ENCODE assay signal across 9 cellular contexts in the genomic region with DNA sequence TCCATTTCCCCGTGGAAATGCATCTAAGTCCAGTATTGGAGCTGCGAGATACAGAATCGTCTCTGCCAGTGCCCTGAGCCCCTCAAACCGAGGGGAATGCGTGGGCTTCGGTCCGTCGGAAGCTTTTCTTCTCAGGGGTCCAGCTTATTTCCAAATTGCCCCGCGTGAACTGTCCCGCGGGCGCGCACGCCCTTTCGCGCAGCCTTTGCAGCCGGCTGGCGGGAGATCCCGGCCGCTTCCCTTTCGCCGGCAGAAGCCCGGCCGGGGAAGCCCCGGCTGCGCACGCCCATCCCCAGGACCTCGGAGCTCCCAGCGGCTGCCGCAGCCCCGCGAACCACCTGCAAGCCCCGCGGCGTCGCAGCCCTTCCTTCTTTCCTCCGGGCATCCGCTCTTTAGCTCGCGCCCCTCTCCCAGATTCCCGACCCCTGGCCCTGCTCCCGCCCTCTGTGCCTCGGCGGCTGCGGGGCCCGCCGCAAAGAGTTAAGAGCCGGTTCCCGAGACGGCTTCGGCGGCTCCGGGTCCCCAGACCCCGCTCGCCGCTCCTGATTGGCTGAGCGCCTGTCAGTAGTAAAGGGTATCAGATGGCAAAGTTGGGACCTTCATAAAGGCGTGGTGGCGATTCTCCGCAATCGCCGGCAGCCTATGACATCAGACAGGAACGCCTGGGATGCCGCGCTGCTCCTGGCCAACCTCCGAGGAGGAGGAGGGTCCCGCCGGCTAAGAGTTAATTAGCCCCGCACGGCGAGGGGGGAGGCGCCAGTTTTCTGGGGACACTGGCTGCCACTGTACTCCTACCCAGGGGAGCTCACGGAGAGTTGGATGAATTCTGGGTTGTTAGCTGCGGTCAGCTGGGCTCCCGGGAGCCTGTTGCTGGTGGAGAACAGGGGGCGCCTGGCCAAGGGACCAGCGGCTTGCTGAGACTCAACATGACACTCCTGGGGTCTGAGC. TPM values are rescaled to one million over a fixed set of nuclear protein-coding genes. Genes with fewer than 3 reads are reported as not detected.
DNase-seq lines count a peak whose midpoint lies in the region; ATAC-seq and TF ChIP-seq lines count a peak whose summit lies in the region.
"Had no signal": no experiment of that assay in that cellular context is flagged by ENCODE, and none has a peak within 500 bp of the region (broad histone marks: within the 10 kb centered on the region; RNA-seq: fewer than 3 reads in every experiment).

A gene with protein sequence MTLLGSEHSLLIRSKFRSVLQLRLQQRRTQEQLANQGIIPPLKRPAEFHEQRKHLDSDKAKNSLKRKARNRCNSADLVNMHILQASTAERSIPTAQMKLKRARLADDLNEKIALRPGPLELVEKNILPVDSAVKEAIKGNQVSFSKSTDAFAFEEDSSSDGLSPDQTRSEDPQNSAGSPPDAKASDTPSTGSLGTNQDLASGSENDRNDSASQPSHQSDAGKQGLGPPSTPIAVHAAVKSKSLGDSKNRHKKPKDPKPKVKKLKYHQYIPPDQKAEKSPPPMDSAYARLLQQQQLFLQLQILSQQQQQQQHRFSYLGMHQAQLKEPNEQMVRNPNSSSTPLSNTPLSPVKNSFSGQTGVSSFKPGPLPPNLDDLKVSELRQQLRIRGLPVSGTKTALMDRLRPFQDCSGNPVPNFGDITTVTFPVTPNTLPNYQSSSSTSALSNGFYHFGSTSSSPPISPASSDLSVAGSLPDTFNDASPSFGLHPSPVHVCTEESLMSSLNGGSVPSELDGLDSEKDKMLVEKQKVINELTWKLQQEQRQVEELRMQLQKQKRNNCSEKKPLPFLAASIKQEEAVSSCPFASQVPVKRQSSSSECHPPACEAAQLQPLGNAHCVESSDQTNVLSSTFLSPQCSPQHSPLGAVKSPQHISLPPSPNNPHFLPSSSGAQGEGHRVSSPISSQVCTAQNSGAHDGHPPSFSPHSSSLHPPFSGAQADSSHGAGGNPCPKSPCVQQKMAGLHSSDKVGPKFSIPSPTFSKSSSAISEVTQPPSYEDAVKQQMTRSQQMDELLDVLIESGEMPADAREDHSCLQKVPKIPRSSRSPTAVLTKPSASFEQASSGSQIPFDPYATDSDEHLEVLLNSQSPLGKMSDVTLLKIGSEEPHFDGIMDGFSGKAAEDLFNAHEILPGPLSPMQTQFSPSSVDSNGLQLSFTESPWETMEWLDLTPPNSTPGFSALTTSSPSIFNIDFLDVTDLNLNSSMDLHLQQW (plus strand): TSS at position 628 of the 948 bp plus-strand sequence. CDS start 299 bp downstream, at position 927.

- H3K27ac ChIP-seq in SJSA1 (peak within 1 kb of the TSS; percentile 40), psoas muscle (no peak within 1 kb of the TSS)

- no peak within 1 kb of the TSS for H3K4me3 Mint-ChIP-seq in activated T-cell treated with anti-CD3 and anti-CD28 coated beads, Interleukin-2, amount 50 U/mL, for 72 hours

- H3K9me3 Mint-ChIP-seq in activated T-cell treated with anti-CD3 and anti-CD28 coated beads, Interleukin-2, amount 50 U/mL, for 72 hours: peaks cover 0 to 2% of the 10 kb centered on the region in 2 donors

- H3K9me3 ChIP-seq in SJSA1 (replicated peaks) (no peaks in the 10 kb centered on the region), psoas muscle (no peaks in the 10 kb centered on the region)

- peaks cover 21% of the 10 kb centered on the region for H3K4me1 ChIP-seq in SJSA1 (replicated peaks)
- no peaks in the 10 kb centered on the region for H3K4me1 ChIP-seq in psoas muscle

- TF ChIP-seq CTCF in psoas muscle (IDR thresholded peaks at IDR 0.05): no peak

- H3K36me3 ChIP-seq in SJSA1 (no peaks in the 10 kb centered on the region), psoas muscle (ENCODE audit: insufficient read depth in 1 of 2, low read depth in 1 of 2) (no peaks in the 10 kb centered on the region)

- ATAC-seq in left cardiac atrium (peak; percentile 84), psoas muscle (no peak), GM21786 (IDR thresholded peaks at IDR 0.05; ENCODE audit: unreplicated experiment) (no peak), HG02798 (IDR thresholded peaks at IDR 0.05; ENCODE audit: poor library complexity, unreplicated experiment) (no peak)
- no peak for ATAC-seq in activated T-cell treated with anti-CD3 and anti-CD28 coated beads, Interleukin-2, amount 50 U/mL, for 72 hours (replicated peaks in 1 of 2)

- DNase-seq in GM03348 (ENCODE audit: low spot score) (peak; percentile 67), SJSA1 (ENCODE audit: low read depth in 1 of 2, low spot score in 2 of 2) (peak; percentile 63 to 80), left cardiac atrium (peak; percentile 52), psoas muscle (peak; percentile 15 to 61), CD1c-positive myeloid dendritic cell (ENCODE audit: extremely low spot score) (no peak)
- DNase-seq in activated T-cell treated with anti-CD3 and anti-CD28 coated beads, Interleukin-2, amount 50 U/mL, for 72 hours: no peak

- peaks cover 0 to 3% of the 10 kb centered on the region in 2 donors for H3K36me3 Mint-ChIP-seq in activated T-cell treated with anti-CD3 and anti-CD28 coated beads, Interleukin-2, amount 50 U/mL, for 72 hours (ENCODE audit: insufficient read depth in 2 of 2)

- intact Hi-C loops in left cardiac atrium (cut with DNase I) (loop anchor here (2.0 to 5.0 kb wide), 5 partner anchors 118 to 485 kb away; no protein-coding TSS in a partner anchor), psoas muscle (cut with DNase I) (loop anchor here (10.0 kb wide), 2 partner anchors 151 to 339 kb away; no protein-coding TSS in a partner anchor)

- peak within 1 kb of the TSS; percentile 60 for H3K4me3 ChIP-seq in SJSA1
- H3K4me3 ChIP-seq in psoas muscle: peak within 1 kb of the TSS; percentile 61

- H3K4me1 Mint-ChIP-seq in activated T-cell treated with anti-CD3 and anti-CD28 coated beads, Interleukin-2, amount 50 U/mL, for 72 hours (ENCODE audit: low read depth): no peaks in the 10 kb centered on the region

- 0 to 1% (median 1%) methylated on average over 73 to 78 of the region's 78 CpGs for WGBS in psoas muscle, 3 donors

- no peak within 1 kb of the TSS for H3K27ac Mint-ChIP-seq in activated T-cell treated with anti-CD3 and anti-CD28 coated beads, Interleukin-2, amount 50 U/mL, for 72 hours

- H3K27me3 Mint-ChIP-seq in activated T-cell treated with anti-CD3 and anti-CD28 coated beads, Interleukin-2, amount 50 U/mL, for 72 hours (ENCODE audit: low read depth): peaks cover 44% of the 10 kb centered on the region

- no peaks in the 10 kb centered on the region for H3K27me3 ChIP-seq in SJSA1 (replicated peaks)
- peaks cover 0 to 29% (median 8%) of the 10 kb centered on the region in 3 donors for H3K27me3 ChIP-seq in psoas muscle (ENCODE audit: insufficient read depth in 3 of 3, low read length in 2 of 3)

RNA-seq across cellular contexts. Expression of the gene that starts here (rescaled TPM):
- 3.2 and 4.8 TPM in 2 replicates for total RNA-seq in SJSA1 (2014; rRNA removed; shearing (Covaris generic))
- 10 to 100 TPM; 36.0 to 38.7 TPM for total RNA-seq in left cardiac atrium
- 1 to 10 TPM in 1 of 4 donors, under 1 TPM in 3; 0.22 to 1.2 (median 0.62) TPM for total RNA-seq in psoas muscle
- under 1 TPM; 0.04 to 0.19 (median 0.10) TPM for polyA plus RNA-seq in psoas muscle
- total RNA-seq in activated T-cell treated with anti-CD3 and anti-CD28 coated beads, Interleukin-2, amount 50 U/mL, for 72 hours: not detected
- total RNA-seq: activated CD8-positive, alpha-beta memory T cell treated with anti-CD3 and anti-CD28 coated beads for 36 hours had no signal

Comparison
In these comparisons a context has a peak if more than half of its experiments do, and no peak if none do; other contexts are left out.
1. DNase-seq: peak in GM03348 (single experiment), SJSA1 (2 of 2), left cardiac atrium (single experiment) and psoas muscle (2 of 2); none in activated T-cell treated with anti-CD3 and anti-CD28 coated beads, Interleukin-2, amount 50 U/mL, for 72 hours (0 of 2) and CD1c-positive myeloid dendritic cell (single experiment).
2. ATAC-seq: peak in left cardiac atrium (2 of 2); none in psoas muscle (0 of 4), GM21786 (single experiment), HG02798 (single experiment) and activated T-cell treated with anti-CD3 and anti-CD28 coated beads, Interleukin-2, amount 50 U/mL, for 72 hours (0 of 2).